10 cellular contexts compared by ENCODE assay signal in the genomic region with DNA sequence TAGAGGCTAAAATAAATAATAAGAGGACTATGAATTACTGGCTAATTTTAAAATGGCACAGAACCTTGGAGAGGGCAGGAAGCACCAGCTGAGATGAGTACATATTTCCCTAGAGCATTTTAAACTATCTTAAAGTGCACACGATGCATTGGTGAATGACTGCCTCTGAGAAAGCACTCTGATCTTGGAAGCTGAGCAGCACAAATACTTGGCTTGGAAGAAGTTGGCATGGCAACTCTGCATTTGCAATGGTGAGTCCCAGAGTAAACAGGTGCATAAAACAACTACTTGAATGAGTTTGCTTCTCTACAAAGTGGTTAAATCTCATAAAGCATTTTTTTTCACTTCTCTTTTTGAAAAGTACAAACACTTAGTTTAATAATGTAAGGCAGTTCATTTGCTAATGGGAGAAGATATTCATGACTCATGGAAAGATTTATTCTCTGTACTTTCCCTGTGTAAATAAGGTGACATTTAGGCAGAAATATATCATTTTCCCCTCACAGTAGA.
A peak's percentile ranks its signal among the peaks of the same experiment; 100 is the strongest.
DNase-seq lines count a peak whose midpoint lies in the region; ATAC-seq and TF ChIP-seq lines count a peak whose summit lies in the region.
"Had no signal": no experiment of that assay in that cellular context is flagged by ENCODE, and none has a peak within 500 bp of the region (broad histone marks: within the 10 kb centered on the region; RNA-seq: fewer than 3 reads in every experiment).

No MANE protein-coding gene starts in this region.

- no peak for DNase-seq in HEK293T (ENCODE audit: extremely low spot score)
- peak; percentile 48 for DNase-seq in medulla oblongata (ENCODE audit: extremely low spot score)
- no peak for DNase-seq in stimulated activated effector memory CD8-positive, alpha-beta T cell treated with anti-CD3 and anti-CD28 coated beads, Interleukin-12 subunit alpha, Interleukin-12 subunit beta, amount 100 ng/mL, for 72 hours (ENCODE audit: low spot score in 2 of 2)
- DNase-seq in stimulated activated naive CD4-positive, alpha-beta T cell (lab: John Stamatoyannopoulos, UW), result no peak
- no peak for DNase-seq in upper lobe of left lung
- no peak for DNase-seq in ureter (ENCODE audit: low spot score)
- DNase-seq: NCI-H526 treated with DMSO at 0.1 percent for 48 hours had no signal

- H3K9me3 ChIP-seq in upper lobe of left lung, result no peaks in the 10 kb centered on the region

- WGBS in upper lobe of left lung, 2 donors, result 33 to 46% methylated on average over 1 of the region's 1 CpG

- no peaks in the 10 kb centered on the region for H3K36me3 ChIP-seq in upper lobe of left lung

- no peak overlapping the region for H3K27ac ChIP-seq in upper lobe of left lung

- no peak for TF ChIP-seq EP300 in upper lobe of left lung (IDR thresholded peaks at IDR 0.05)

- no peak overlapping the region for H3K4me3 ChIP-seq in upper lobe of left lung

- POLR2A ChIA-PET in HEK293T (lab: Yijun Ruan, JAX), result no interaction called here

- H3K4me1 ChIP-seq in upper lobe of left lung, result no peaks in the 10 kb centered on the region

- H3K9me3 Mint-ChIP-seq in IgD-negative memory B cell, result no peaks in the 10 kb centered on the region
- peaks cover 5% of the 10 kb centered on the region for H3K9me3 Mint-ChIP-seq in stimulated activated effector memory CD8-positive, alpha-beta T cell treated with anti-CD3 and anti-CD28 coated beads, Interleukin-12 subunit alpha, Interleukin-12 subunit beta, amount 100 ng/mL, for 72 hours
- H3K9me3 Mint-ChIP-seq: neural crest cell had no signal

- H3K27ac Mint-ChIP-seq in IgD-negative memory B cell, result peak overlapping the region; percentile 45 to 61 (median 50)
- no peak overlapping the region for H3K27ac Mint-ChIP-seq in stimulated activated effector memory CD8-positive, alpha-beta T cell treated with anti-CD3 and anti-CD28 coated beads, Interleukin-12 subunit alpha, Interleukin-12 subunit beta, amount 100 ng/mL, for 72 hours

- no peak for TF ChIP-seq POLR2A in upper lobe of left lung (IDR thresholded peaks at IDR 0.05)

- no peaks in the 10 kb centered on the region for H3K27me3 ChIP-seq in upper lobe of left lung

- ATAC-seq in GM18873 (IDR thresholded peaks at IDR 0.05; ENCODE audit: low FRiP score, unreplicated experiment), result peak; percentile 96
- ATAC-seq in stimulated activated effector memory CD8-positive, alpha-beta T cell treated with anti-CD3 and anti-CD28 coated beads, Interleukin-12 subunit alpha, Interleukin-12 subunit beta, amount 100 ng/mL, for 72 hours, result no peak
- ATAC-seq in upper lobe of left lung (ENCODE audit: low FRiP score in 2 of 2), result no peak

- peak overlapping the region; percentile 7 to 85 (median 43) for H3K4me3 Mint-ChIP-seq in IgD-negative memory B cell
- H3K4me3 Mint-ChIP-seq in stimulated activated effector memory CD8-positive, alpha-beta T cell treated with anti-CD3 and anti-CD28 coated beads, Interleukin-12 subunit alpha, Interleukin-12 subunit beta, amount 100 ng/mL, for 72 hours, result no peak overlapping the region
- H3K4me3 Mint-ChIP-seq: neural crest cell had no signal

- H3K4me1 Mint-ChIP-seq in IgD-negative memory B cell, result peaks cover 35 to 41% (median 37%) of the 10 kb centered on the region in 3 donors
- H3K4me1 Mint-ChIP-seq in stimulated activated effector memory CD8-positive, alpha-beta T cell treated with anti-CD3 and anti-CD28 coated beads, Interleukin-12 subunit alpha, Interleukin-12 subunit beta, amount 100 ng/mL, for 72 hours, result no peaks in the 10 kb centered on the region

- H3K27me3 Mint-ChIP-seq in IgD-negative memory B cell, result no peaks in the 10 kb centered on the region

- no peak for TF ChIP-seq CTCF in upper lobe of left lung (IDR thresholded peaks at IDR 0.05)

- CTCF ChIA-PET in HEK293T (lab: Yijun Ruan, JAX), result no interaction called here

- H3K36me3 Mint-ChIP-seq in IgD-negative memory B cell, result no peaks in the 10 kb centered on the region
- H3K36me3 Mint-ChIP-seq in stimulated activated effector memory CD8-positive, alpha-beta T cell treated with anti-CD3 and anti-CD28 coated beads, Interleukin-12 subunit alpha, Interleukin-12 subunit beta, amount 100 ng/mL, for 72 hours, result no peaks in the 10 kb centered on the region

TF ChIP-seq in HEK293T, 16 proteins besides CTCF, POLR2A, EP300 and RAD21:
- TF ChIP-seq HDGF (IDR thresholded peaks at IDR 0.05; ENCODE audit: borderline replicate concordance), result no peak
- 0 out of 2 replicates have a peak, but pooled peaks have one; percentile 29 for TF ChIP-seq FOXA1 (IDR thresholded peaks at IDR 0.05)
